Comparison of ENCODE assay signal across 8 cellular contexts in the genomic region with DNA sequence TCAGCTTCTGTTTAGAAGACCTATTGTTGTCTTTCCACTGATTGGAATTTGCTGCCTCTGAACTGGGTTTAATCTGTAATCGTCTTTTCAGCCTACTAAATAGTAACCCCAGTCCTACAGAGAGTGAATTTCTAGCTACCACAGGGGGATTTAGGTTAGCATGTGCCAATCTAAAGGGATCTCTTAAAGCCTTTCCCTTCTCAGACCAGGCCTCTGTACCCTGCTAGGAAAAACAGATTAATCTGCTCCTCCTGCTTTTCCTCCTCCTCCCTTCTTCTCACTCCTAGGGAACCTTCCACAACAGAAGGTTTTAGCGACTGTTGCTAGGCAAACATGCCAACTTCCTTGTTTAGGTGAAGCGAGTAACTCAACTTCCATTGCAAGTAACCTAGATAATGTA. TPM values are rescaled to one million over a fixed set of nuclear protein-coding genes. Genes with fewer than 3 reads are reported as not detected.
DNase-seq lines count a peak whose midpoint lies in the region; ATAC-seq, FAIRE-seq and TF ChIP-seq lines count a peak whose summit lies in the region.

No MANE protein-coding gene starts in this region.

- intact Hi-C loops in breast epithelium (cut with DNase I; ENCODE audit: low total_unique reads), result no loop called here
- intact Hi-C loops in left colon (cut with DNase I, micrococcal nuclease), result no loop called here

- 27% methylated on average over 3 of the region's 3 CpGs for WGBS in upper lobe of left lung, 2 donors

- H3K4me1 ChIP-seq in breast epithelium (peaks cover 6 to 8% of the 10 kb centered on the region in 2 donors), upper lobe of left lung (peaks cover 30 to 40% (median 33%) of the 10 kb centered on the region in 4 donors)

- ATAC-seq in left colon (peak; percentile 65), upper lobe of left lung (ENCODE audit: low FRiP score in 2 of 2) (peak; percentile 42 to 46), HG02981 (IDR thresholded peaks at IDR 0.05; ENCODE audit: unreplicated experiment) (no peak)

- H3K27ac ChIP-seq in breast epithelium (peak overlapping the region; percentile 97 to 98), upper lobe of left lung (peak overlapping the region in 3 of 4 donors; percentile 93 to 98 (median 96))

- H3K9me3 ChIP-seq in breast epithelium (no peaks in the 10 kb centered on the region), upper lobe of left lung (no peaks in the 10 kb centered on the region)

- TF ChIP-seq POLR2A in breast epithelium (IDR thresholded peaks at IDR 0.05), result peak; percentile 18
- TF ChIP-seq POLR2A in upper lobe of left lung (IDR thresholded peaks at IDR 0.05), result peak in 1 of 4 donors; percentile 20

- no peaks in the 10 kb centered on the region for H3K36me3 ChIP-seq in breast epithelium
- no peaks in the 10 kb centered on the region for H3K36me3 ChIP-seq in upper lobe of left lung

- no peaks in the 10 kb centered on the region for H3K27me3 ChIP-seq in breast epithelium
- no peaks in the 10 kb centered on the region for H3K27me3 ChIP-seq in upper lobe of left lung

- FAIRE-seq in GM19239 (lab: Jason Lieb, UNC), result no peak

- H3K4me3 ChIP-seq in breast epithelium (peak overlapping the region in 1 of 3 donors; percentile 92), upper lobe of left lung (no peak overlapping the region)

- no peak for TF ChIP-seq CTCF in breast epithelium (IDR thresholded peaks at IDR 0.05)
- TF ChIP-seq CTCF in upper lobe of left lung (IDR thresholded peaks at IDR 0.05), result no peak

- TF ChIP-seq EP300 in upper lobe of left lung (IDR thresholded peaks at IDR 0.05), result no peak

- DNase-seq in NCI-H1092 treated with DMSO at 0.1 percent for 48 hours (lab: John Stamatoyannopoulos, UW) (peak; percentile 10), NCI-H1092 (lab: John Stamatoyannopoulos, UW) (no peak), NCI-H774 (lab: John Stamatoyannopoulos, UW) (peak; percentile 24), breast epithelium (ENCODE audit: low spot score in 2 of 2) (peak in 1 of 2 donors; percentile 79), left colon (peak; percentile 55 to 69), upper lobe of left lung (peak in 1 of 2 donors; percentile 68), GM19239 (ENCODE audit: insufficient read length, low spot score) (no peak)

RNA-seq across cellular contexts. Expression of gene RC3H1, which starts 1.3 kb away (rescaled TPM):
- 10 to 100 TPM; 30.2 to 40.8 (median 33.1) TPM for total RNA-seq in breast epithelium
- total RNA-seq in left colon, result 10 to 100 TPM; 34.9 to 37.8 TPM
- total RNA-seq in upper lobe of left lung, result 10 to 100 TPM; 19.0 to 40.9 (median 31.4) TPM

Comparison
In these comparisons a context has a peak if more than half of its experiments do, and no peak if none do; other contexts are left out.
1. DNase-seq: peak in NCI-H1092 treated with DMSO at 0.1 percent for 48 hours (single experiment), NCI-H774 (single experiment) and left colon (2 of 2); none in NCI-H1092 (single experiment) and GM19239 (single experiment).